1 cellular context compared by ENCODE assay signal in the genomic region with DNA sequence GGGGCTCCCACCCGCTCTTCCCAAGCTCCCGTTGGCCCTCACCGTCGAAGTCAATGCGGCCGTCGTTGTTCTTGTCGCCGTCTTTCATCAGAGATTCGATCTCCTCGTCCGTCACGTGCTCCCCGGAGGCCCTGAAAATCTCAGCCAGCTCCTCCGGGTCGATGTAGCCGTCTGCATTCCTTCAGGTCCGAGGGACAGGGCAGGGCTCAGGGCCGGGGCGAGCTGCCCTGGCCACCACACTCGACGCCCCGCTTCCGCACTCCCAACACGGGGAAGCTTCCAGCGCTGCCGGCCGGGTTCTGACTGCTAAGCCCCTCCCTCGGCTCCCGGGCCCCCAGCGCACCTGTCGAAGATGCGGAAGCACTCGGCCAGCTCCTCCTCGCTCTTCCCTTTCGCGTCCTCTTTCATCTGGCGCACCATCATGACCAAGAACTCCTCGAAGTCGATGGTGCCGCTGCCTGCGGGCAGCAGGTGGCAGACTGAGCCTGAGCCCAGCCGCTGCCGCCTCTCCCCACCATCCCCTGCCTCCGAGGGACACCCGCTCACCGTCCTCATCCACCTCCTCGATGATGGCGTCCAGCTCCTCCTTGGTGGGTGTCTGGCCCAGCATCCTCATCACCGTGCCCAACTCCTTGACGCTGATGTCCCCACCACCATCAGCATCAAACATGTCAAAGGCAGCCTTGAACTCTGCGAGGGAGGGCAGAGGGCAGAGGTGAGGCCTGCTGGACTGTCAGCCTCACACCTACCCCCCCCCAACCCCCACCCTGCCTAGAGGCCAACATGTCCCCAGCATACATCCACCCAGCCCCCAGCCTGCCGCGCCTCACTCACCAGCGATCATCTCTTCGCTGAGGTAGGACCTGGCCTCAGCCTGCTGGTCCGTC.
TF ChIP-seq lines count a peak whose summit lies in the region.

No MANE protein-coding gene starts in this region.

TF ChIP-seq in HepG2, 621 proteins besides CTCF, POLR2A, EP300 and RAD21 (continued from another document and continues in another):
- TF ChIP-seq, protein P1, sequence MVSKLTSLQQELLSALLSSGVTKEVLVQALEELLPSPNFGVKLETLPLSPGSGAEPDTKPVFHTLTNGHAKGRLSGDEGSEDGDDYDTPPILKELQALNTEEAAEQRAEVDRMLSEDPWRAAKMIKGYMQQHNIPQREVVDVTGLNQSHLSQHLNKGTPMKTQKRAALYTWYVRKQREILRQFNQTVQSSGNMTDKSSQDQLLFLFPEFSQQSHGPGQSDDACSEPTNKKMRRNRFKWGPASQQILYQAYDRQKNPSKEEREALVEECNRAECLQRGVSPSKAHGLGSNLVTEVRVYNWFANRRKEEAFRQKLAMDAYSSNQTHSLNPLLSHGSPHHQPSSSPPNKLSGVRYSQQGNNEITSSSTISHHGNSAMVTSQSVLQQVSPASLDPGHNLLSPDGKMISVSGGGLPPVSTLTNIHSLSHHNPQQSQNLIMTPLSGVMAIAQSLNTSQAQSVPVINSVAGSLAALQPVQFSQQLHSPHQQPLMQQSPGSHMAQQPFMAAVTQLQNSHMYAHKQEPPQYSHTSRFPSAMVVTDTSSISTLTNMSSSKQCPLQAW (CRISPR knock-in tag; IDR thresholded peaks at IDR 0.05): peak; percentile 50; the same call in 1 of the 2 replicates
- TF ChIP-seq, protein P2, sequence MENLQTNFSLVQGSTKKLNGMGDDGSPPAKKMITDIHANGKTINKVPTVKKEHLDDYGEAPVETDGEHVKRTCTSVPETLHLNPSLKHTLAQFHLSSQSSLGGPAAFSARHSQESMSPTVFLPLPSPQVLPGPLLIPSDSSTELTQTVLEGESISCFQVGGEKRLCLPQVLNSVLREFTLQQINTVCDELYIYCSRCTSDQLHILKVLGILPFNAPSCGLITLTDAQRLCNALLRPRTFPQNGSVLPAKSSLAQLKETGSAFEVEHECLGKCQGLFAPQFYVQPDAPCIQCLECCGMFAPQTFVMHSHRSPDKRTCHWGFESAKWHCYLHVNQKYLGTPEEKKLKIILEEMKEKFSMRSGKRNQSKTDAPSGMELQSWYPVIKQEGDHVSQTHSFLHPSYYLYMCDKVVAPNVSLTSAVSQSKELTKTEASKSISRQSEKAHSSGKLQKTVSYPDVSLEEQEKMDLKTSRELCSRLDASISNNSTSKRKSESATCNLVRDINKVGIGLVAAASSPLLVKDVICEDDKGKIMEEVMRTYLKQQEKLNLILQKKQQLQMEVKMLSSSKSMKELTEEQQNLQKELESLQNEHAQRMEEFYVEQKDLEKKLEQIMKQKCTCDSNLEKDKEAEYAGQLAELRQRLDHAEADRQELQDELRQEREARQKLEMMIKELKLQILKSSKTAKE (CRISPR knock-in tag; IDR thresholded peaks at IDR 0.05; ENCODE audit: borderline replicate concordance): peak; percentile 50; the same call in 1 of the 2 replicates
- peak; percentile 95 for TF ChIP-seq ZNF572 (CRISPR knock-in tag; IDR thresholded peaks at IDR 0.05)
- TF ChIP-seq SP2 (CRISPR knock-in tag; IDR thresholded peaks at IDR 0.05): peak; percentile 65
- no peak for TF ChIP-seq TEAD2 (CRISPR knock-in tag; IDR thresholded peaks at IDR 0.05)
- peak; percentile 49; the same call in 1 of the 2 replicates for TF ChIP-seq MAX (IDR thresholded peaks at IDR 0.05)
- TF ChIP-seq ERF (CRISPR knock-in tag; IDR thresholded peaks at IDR 0.05): peak; percentile 27; the same call in 1 of the 2 replicates
- peak; percentile 33; the same call in 1 of the 2 replicates for TF ChIP-seq KMT2A (CRISPR knock-in tag; IDR thresholded peaks at IDR 0.05)
- TF ChIP-seq ZNF713 (CRISPR knock-in tag; IDR thresholded peaks at IDR 0.05): no peak
- peak; percentile 43; the same call in 1 of the 2 replicates for TF ChIP-seq ZNF788 (CRISPR knock-in tag; IDR thresholded peaks at IDR 0.05; ENCODE audit: borderline replicate concordance)
- peak; percentile 57; the same call in 1 of the 2 replicates for TF ChIP-seq FOXO1 (CRISPR knock-in tag; IDR thresholded peaks at IDR 0.05)
- TF ChIP-seq ZMYM3 (CRISPR knock-in tag; IDR thresholded peaks at IDR 0.05): peak; percentile 36; the same call in 1 of the 2 replicates
- TF ChIP-seq ZNF367 (CRISPR knock-in tag; IDR thresholded peaks at IDR 0.05; ENCODE audit: borderline replicate concordance): no peak
- no peak for TF ChIP-seq SOX6 (IDR thresholded peaks at IDR 0.05)
- TF ChIP-seq SOX6 (CRISPR knock-in tag; IDR thresholded peaks at IDR 0.05): peak; percentile 50
- TF ChIP-seq SIX4 (CRISPR knock-in tag; IDR thresholded peaks at IDR 0.05): 0 out of 2 replicates have a peak, but pooled peaks have one; percentile 28
- TF ChIP-seq HOXA9 (CRISPR knock-in tag; IDR thresholded peaks at IDR 0.05; ENCODE audit: borderline replicate concordance): peak; percentile 77
- peak; percentile 53; the same call in 1 of the 2 replicates for TF ChIP-seq TFDP1 (CRISPR knock-in tag; IDR thresholded peaks at IDR 0.05; ENCODE audit: borderline replicate concordance)
- TF ChIP-seq RXRA (CRISPR knock-in tag; IDR thresholded peaks at IDR 0.05): peak; percentile 48
- TF ChIP-seq, protein P3, sequence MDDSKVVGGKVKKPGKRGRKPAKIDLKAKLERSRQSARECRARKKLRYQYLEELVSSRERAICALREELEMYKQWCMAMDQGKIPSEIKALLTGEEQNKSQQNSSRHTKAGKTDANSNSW (CRISPR knock-in tag; IDR thresholded peaks at IDR 0.05; ENCODE audit: borderline replicate concordance): no peak
- no peak for TF ChIP-seq ZNF3 (CRISPR knock-in tag; IDR thresholded peaks at IDR 0.05)
- TF ChIP-seq ZNF281 (CRISPR knock-in tag; IDR thresholded peaks at IDR 0.05; ENCODE audit: borderline replicate concordance): 0 out of 2 replicates have a peak, but pooled peaks have one; percentile 32
- TF ChIP-seq, protein P4, sequence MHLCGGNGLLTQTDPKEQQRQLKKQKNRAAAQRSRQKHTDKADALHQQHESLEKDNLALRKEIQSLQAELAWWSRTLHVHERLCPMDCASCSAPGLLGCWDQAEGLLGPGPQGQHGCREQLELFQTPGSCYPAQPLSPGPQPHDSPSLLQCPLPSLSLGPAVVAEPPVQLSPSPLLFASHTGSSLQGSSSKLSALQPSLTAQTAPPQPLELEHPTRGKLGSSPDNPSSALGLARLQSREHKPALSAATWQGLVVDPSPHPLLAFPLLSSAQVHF (CRISPR knock-in tag; IDR thresholded peaks at IDR 0.05): 0 out of 2 replicates have a peak, but pooled peaks have one; percentile 46
- no peak for TF ChIP-seq NR1H2 (CRISPR knock-in tag; IDR thresholded peaks at IDR 0.05; ENCODE audit: borderline replicate concordance, low read depth)
- peak; percentile 56 for TF ChIP-seq RBM39 (IDR thresholded peaks at IDR 0.05; ENCODE audit: low read depth, low read length, poor library complexity, severe bottlenecking)
- peak; percentile 30; the same call in 1 of the 2 replicates for TF ChIP-seq NR2F6 (IDR thresholded peaks at IDR 0.05)
- TF ChIP-seq NR2F6 (CRISPR knock-in tag; IDR thresholded peaks at IDR 0.05): no peak
- no peak for TF ChIP-seq PITX1 (CRISPR knock-in tag; IDR thresholded peaks at IDR 0.05)
- TF ChIP-seq RXRB (CRISPR knock-in tag; IDR thresholded peaks at IDR 0.05; ENCODE audit: borderline replicate concordance): 0 out of 2 replicates have a peak, but pooled peaks have one; percentile 48
- 0 out of 2 replicates have a peak, but pooled peaks have one; percentile 52 for TF ChIP-seq ZNF274 (CRISPR knock-in tag; IDR thresholded peaks at IDR 0.05)
- 0 out of 2 replicates have a peak, but pooled peaks have one; percentile 44 for TF ChIP-seq HOXA7 (CRISPR knock-in tag; IDR thresholded peaks at IDR 0.05)
- TF ChIP-seq BCL6 (CRISPR knock-in tag; IDR thresholded peaks at IDR 0.05): peak; percentile 56; the same call in 1 of the 2 replicates
- TF ChIP-seq ZBTB7A (CRISPR knock-in tag; IDR thresholded peaks at IDR 0.05): peak; percentile 28; the same call in 1 of the 2 replicates
- TF ChIP-seq SRY (CRISPR knock-in tag; IDR thresholded peaks at IDR 0.05): 0 out of 2 replicates have a peak, but pooled peaks have one; percentile 34
- 0 out of 2 replicates have a peak, but pooled peaks have one; percentile 40 for TF ChIP-seq MIXL1 (CRISPR knock-in tag; IDR thresholded peaks at IDR 0.05)
- TF ChIP-seq ATF2 (CRISPR knock-in tag; IDR thresholded peaks at IDR 0.05): 0 out of 2 replicates have a peak, but pooled peaks have one; percentile 43
- peak; percentile 51 for TF ChIP-seq JARID2 (CRISPR knock-in tag; IDR thresholded peaks at IDR 0.05; ENCODE audit: insufficient replicate concordance)
- TF ChIP-seq ZNF30 (CRISPR knock-in tag; IDR thresholded peaks at IDR 0.05): no peak
- 0 out of 2 replicates have a peak, but pooled peaks have one; percentile 32 for TF ChIP-seq MYC (CRISPR knock-in tag; IDR thresholded peaks at IDR 0.05; ENCODE audit: borderline replicate concordance)
- no peak for TF ChIP-seq ZNF180 (CRISPR knock-in tag; IDR thresholded peaks at IDR 0.05; ENCODE audit: borderline replicate concordance, low read depth)
- TF ChIP-seq HNRNPL (IDR thresholded peaks at IDR 0.05; ENCODE audit: low read depth, low read length): peak; percentile 70; the same call in 1 of the 2 replicates
- TF ChIP-seq ZNF740 (CRISPR knock-in tag; IDR thresholded peaks at IDR 0.05): peak; percentile 84
- TF ChIP-seq, protein P5, sequence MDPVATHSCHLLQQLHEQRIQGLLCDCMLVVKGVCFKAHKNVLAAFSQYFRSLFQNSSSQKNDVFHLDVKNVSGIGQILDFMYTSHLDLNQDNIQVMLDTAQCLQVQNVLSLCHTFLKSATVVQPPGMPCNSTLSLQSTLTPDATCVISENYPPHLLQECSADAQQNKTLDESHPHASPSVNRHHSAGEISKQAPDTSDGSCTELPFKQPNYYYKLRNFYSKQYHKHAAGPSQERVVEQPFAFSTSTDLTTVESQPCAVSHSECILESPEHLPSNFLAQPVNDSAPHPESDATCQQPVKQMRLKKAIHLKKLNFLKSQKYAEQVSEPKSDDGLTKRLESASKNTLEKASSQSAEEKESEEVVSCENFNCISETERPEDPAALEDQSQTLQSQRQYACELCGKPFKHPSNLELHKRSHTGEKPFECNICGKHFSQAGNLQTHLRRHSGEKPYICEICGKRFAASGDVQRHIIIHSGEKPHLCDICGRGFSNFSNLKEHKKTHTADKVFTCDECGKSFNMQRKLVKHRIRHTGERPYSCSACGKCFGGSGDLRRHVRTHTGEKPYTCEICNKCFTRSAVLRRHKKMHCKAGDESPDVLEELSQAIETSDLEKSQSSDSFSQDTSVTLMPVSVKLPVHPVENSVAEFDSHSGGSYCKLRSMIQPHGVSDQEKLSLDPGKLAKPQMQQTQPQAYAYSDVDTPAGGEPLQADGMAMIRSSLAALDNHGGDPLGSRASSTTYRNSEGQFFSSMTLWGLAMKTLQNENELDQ (CRISPR knock-in tag; IDR thresholded peaks at IDR 0.05; ENCODE audit: borderline replicate concordance): no peak
- no peak for TF ChIP-seq ZNF256 (CRISPR knock-in tag; conservative IDR thresholded peaks at IDR 0.05)
- TF ChIP-seq CC2D1A (CRISPR knock-in tag; IDR thresholded peaks at IDR 0.05): no peak
- no peak for TF ChIP-seq ZNF558 (CRISPR knock-in tag; IDR thresholded peaks at IDR 0.05; ENCODE audit: borderline replicate concordance)
